ENCODE assay signal across 1 cellular context in genomic region chr9:129457325-129457779, GRCh38.
A peak's percentile ranks its signal among the peaks of the same experiment; 100 is the strongest.
TF ChIP-seq lines count a peak whose summit lies in the region.

No MANE protein-coding gene starts in this region.

TF ChIP-seq in HEK293, 187 proteins besides CTCF, POLR2A, EP300 and RAD21 (continued from another document):
- TF ChIP-seq, protein P1, sequence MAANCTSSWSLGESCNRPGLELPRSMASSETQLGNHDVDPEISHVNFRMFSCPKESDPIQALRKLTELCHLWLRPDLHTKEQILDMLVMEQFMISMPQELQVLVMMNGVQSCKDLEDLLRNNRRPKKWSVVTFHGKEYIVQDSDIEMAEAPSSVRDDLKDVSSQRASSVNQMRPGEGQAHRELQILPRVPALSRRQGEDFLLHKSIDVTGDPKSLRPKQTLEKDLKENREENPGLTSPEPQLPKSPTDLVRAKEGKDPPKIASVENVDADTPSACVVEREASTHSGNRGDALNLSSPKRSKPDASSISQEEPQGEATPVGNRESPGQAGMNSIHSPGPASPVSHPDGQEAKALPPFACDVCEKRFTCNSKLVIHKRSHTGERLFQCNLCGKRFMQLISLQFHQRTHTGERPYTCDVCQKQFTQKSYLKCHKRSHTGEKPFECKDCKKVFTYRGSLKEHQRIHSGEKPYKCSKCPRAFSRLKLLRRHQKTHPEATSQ (tag by site-specific recombination; IDR thresholded peaks at IDR 0.05): no peak
- TF ChIP-seq ZNF473 (tag by site-specific recombination; IDR thresholded peaks at IDR 0.05) (peak; percentile 9; the same call in 1 of the 2 replicates), ZNF302 (tag by site-specific recombination; IDR thresholded peaks at IDR 0.05; ENCODE audit: low read depth) (no peak), SP7 (tag by site-specific recombination; IDR thresholded peaks at IDR 0.05) (no peak), HIC1 (tag by site-specific recombination; IDR thresholded peaks at IDR 0.05) (no peak), SCRT2 (tag by site-specific recombination; IDR thresholded peaks at IDR 0.05) (no peak), ZNF184 (tag by site-specific recombination; IDR thresholded peaks at IDR 0.05) (no peak), ZNF121 (tag by site-specific recombination; IDR thresholded peaks at IDR 0.05) (no peak), ZNF645 (tag by site-specific recombination; IDR thresholded peaks at IDR 0.05) (0 out of 2 replicates have a peak, but pooled peaks have one; percentile 1), ZSCAN30 (tag by site-specific recombination; IDR thresholded peaks at IDR 0.05) (no peak), ZNF555 (tag by site-specific recombination; conservative IDR thresholded peaks at IDR 0.05) (no peak), ZNF175 (tag by site-specific recombination; IDR thresholded peaks at IDR 0.05) (no peak), ZNF747 (tag by site-specific recombination; IDR thresholded peaks at IDR 0.05) (no peak), GFI1B (tag by site-specific recombination; IDR thresholded peaks at IDR 0.05) (no peak), ZNF132 (tag by site-specific recombination; IDR thresholded peaks at IDR 0.05; ENCODE audit: borderline replicate concordance) (no peak), ZNF658 (tag by site-specific recombination; IDR thresholded peaks at IDR 0.05) (no peak), ZNF274 (IDR thresholded peaks at IDR 0.05; ENCODE audit: low read length) (no peak), ZNF274 (tag by site-specific recombination; IDR thresholded peaks at IDR 0.05; ENCODE audit: borderline replicate concordance) (no peak; the same call in 1 of the 2 replicates), ZNF19 (tag by site-specific recombination; IDR thresholded peaks at IDR 0.05; ENCODE audit: low read depth) (no peak), KLF9 (tag by site-specific recombination; IDR thresholded peaks at IDR 0.05; ENCODE audit: low read depth) (no peak)
- TF ChIP-seq, protein P2, sequence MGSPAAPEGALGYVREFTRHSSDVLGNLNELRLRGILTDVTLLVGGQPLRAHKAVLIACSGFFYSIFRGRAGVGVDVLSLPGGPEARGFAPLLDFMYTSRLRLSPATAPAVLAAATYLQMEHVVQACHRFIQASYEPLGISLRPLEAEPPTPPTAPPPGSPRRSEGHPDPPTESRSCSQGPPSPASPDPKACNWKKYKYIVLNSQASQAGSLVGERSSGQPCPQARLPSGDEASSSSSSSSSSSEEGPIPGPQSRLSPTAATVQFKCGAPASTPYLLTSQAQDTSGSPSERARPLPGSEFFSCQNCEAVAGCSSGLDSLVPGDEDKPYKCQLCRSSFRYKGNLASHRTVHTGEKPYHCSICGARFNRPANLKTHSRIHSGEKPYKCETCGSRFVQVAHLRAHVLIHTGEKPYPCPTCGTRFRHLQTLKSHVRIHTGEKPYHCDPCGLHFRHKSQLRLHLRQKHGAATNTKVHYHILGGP (tag by site-specific recombination; IDR thresholded peaks at IDR 0.05): no peak
